In the genomic region with DNA sequence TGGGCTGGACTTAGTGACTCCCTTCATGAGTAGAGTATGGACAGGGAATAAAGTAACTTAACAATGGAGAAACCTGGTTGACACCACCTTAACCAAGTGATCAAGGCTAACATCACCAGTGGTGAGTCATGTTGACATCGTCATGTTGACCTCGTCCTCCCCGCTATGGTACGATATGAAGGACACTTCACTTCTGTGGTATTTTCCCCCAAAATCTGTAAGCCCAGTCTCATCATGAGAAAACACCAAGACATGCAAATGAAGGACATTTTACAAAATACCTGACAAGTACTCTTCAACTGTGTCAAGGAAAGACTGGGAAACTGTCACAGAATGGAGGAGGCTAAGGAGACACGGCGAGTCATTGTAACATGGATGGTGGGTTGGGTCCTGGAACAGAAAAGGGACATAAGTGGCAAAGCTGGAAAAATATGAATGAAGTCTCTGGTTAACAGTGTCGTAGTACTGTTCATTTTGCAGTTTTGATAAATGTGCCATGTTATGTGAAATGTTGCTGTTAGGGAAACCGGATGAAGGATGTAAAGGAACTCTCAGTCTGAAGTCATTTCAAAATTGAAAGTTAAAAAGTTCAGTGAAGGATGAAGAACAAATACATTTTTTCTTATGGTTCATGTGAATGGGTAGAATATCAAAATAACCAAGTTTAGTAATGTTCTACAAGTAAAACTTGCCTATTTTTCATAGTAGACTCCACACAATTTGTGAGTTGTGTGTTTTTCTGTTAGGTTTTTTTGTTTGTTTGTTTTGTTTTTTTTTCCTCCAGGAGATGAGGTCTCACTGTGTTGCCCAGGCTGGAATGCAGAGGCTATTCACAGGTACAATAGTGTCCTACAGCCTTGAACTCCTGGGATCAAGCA, we compare ENCODE assay signal across 9 cellular contexts.
DNase-seq lines count a peak whose midpoint lies in the region; ATAC-seq, FAIRE-seq and TF ChIP-seq lines count a peak whose summit lies in the region.
"Had no signal": no experiment of that assay in that cellular context is flagged by ENCODE, and none has a peak within 500 bp of the region (broad histone marks: within the 10 kb centered on the region; RNA-seq: fewer than 3 reads in every experiment).

No MANE protein-coding gene starts in this region.

- DNase-seq in GM06990 (ENCODE audit: extremely low read depth, insufficient read length) = peak; percentile 52
- DNase-seq in bronchial epithelial cell (ENCODE audit: low read depth) = peak; percentile 46
- no peak for DNase-seq in Caco-2
- DNase-seq in H9 = no peak
- DNase-seq in HAP-1 (ENCODE audit: low spot score in 2 of 2) = no peak
- no peak for DNase-seq in NCI-H187 treated with DMSO at 0.1 percent for 48 hours (lab: John Stamatoyannopoulos, UW)
- DNase-seq: lower lobe of right lung had no signal

- H2AFZ ChIP-seq in H9 (ENCODE audit: low read length) = no peak overlapping the region

- ATAC-seq in GM19468 (IDR thresholded peaks at IDR 0.05; ENCODE audit: extremely low read depth, unreplicated experiment) = peak; percentile 59
- ATAC-seq in HG03439 (IDR thresholded peaks at IDR 0.05; ENCODE audit: unreplicated experiment) = peak; percentile 83

- no peaks in the 10 kb centered on the region for H3K79me2 ChIP-seq in H9 (ENCODE audit: insufficient read depth, low read length)

- no peaks in the 10 kb centered on the region for H3K79me1 ChIP-seq in H9 (ENCODE audit: insufficient read depth, low read depth, low read length, poor library complexity, severe bottlenecking)

- no peaks in the 10 kb centered on the region for H3K4me1 ChIP-seq in Caco-2
- H3K4me1 ChIP-seq in H9 (ENCODE audit: insufficient read depth, low read length) = peaks cover 5% of the 10 kb centered on the region; the same call in 1 of the 2 replicates
- peaks cover 38% of the 10 kb centered on the region for H3K4me1 ChIP-seq in HAP-1

- H3K36me3 Mint-ChIP-seq in Caco-2 (ENCODE audit: insufficient read depth, unreplicated experiment) (peaks cover 4% of the 10 kb centered on the region), H9 (ENCODE audit: insufficient read depth in 1 of 3, low read depth in 3 of 3) (no peaks in the 10 kb centered on the region; a peak in 2 of 7 replicates)

- no peak overlapping the region for H2BK12ac ChIP-seq in H9 (ENCODE audit: insufficient read length, low read depth, low read length)

- no peaks in the 10 kb centered on the region for H3K27me3 ChIP-seq in GM06990 (replicated peaks; ENCODE audit: control insufficient read depth, insufficient read depth, low read length)
- no peaks in the 10 kb centered on the region for H3K27me3 ChIP-seq in bronchial epithelial cell (ENCODE audit: control insufficient read depth, insufficient read depth, low read length)
- no peaks in the 10 kb centered on the region for H3K27me3 ChIP-seq in Caco-2 (replicated peaks; ENCODE audit: control insufficient read depth, insufficient read depth, low read length)
- no peaks in the 10 kb centered on the region for H3K27me3 ChIP-seq in H9 (ENCODE audit: insufficient read depth, low read length)
- no peaks in the 10 kb centered on the region for H3K27me3 ChIP-seq in HAP-1 (ENCODE audit: low read depth)

- H3K4me2 ChIP-seq in H9 (ENCODE audit: insufficient read depth, insufficient read length, low read length) = no peak overlapping the region

- no peaks in the 10 kb centered on the region for H3K23me2 ChIP-seq in H9 (ENCODE audit: insufficient read length, low read depth, low read length, poor library complexity, severe bottlenecking)

- H2BK20ac ChIP-seq in H9 (ENCODE audit: low read depth, low read length, poor library complexity, severe bottlenecking) = no peak overlapping the region

- no peak overlapping the region for H3K23ac ChIP-seq in H9 (ENCODE audit: insufficient read length, low read depth, low read length)

- H4K8ac ChIP-seq in H9 (replicated peaks; ENCODE audit: insufficient read length, low read depth, low read length) = no peak overlapping the region

- no peak overlapping the region for H2BK120ac ChIP-seq in H9 (ENCODE audit: low read depth, low read length, poor library complexity, severe bottlenecking)

- no peak overlapping the region for H3K18ac ChIP-seq in H9 (ENCODE audit: insufficient read length, low read depth, low read length)

- H3K9ac ChIP-seq in H9 (ENCODE audit: extremely low read depth, insufficient read length, low read length) = no peak overlapping the region

- H3K14ac ChIP-seq in H9 (ENCODE audit: insufficient read depth, low read length) = no peak overlapping the region

- H3K4me3 ChIP-seq in GM06990 (replicated peaks; ENCODE audit: low read depth, low read length) (peak overlapping the region; percentile 48), bronchial epithelial cell (ENCODE audit: low read depth, low read length) (no peak overlapping the region), Caco-2 (ENCODE audit: low read depth, low read length) (no peak overlapping the region), HAP-1 (no peak overlapping the region)
- H3K4me3 ChIP-seq: lower lobe of right lung had no signal

- no peaks in the 10 kb centered on the region for H3K9me3 Mint-ChIP-seq in Caco-2 (ENCODE audit: unreplicated experiment)
- H3K9me3 Mint-ChIP-seq in H9 = no peaks in the 10 kb centered on the region

- intact Hi-C loops in Caco-2 (cut with micrococcal nuclease; ENCODE audit: unreplicated experiment) = no loop called here

- H2AK5ac ChIP-seq in H9 (ENCODE audit: insufficient read length, low read length) = no peak overlapping the region

- BruUV-seq in Caco-2 (replicated peaks; lab: Mats Ljungman, UMichigan) = no TSS peak

- no peak overlapping the region for H3K56ac ChIP-seq in H9 (ENCODE audit: insufficient read length, low read depth, low read length)

- in situ Hi-C loops in HAP-1 (cut with MboI; ENCODE audit: low sequenced_read_pairs) = no loop called here

- H4K5ac ChIP-seq in H9 (ENCODE audit: insufficient read length, low read depth, low read length) = no peak overlapping the region

- no peaks in the 10 kb centered on the region for H4K20me1 ChIP-seq in H9 (ENCODE audit: control insufficient read depth, insufficient read depth, insufficient read length)

- POLR2A ChIA-PET in Caco-2 (lab: Charles Lee) = no interaction called here

- no peak overlapping the region for H2BK15ac ChIP-seq in H9 (ENCODE audit: low read depth, low read length)

- H3K4me3 Mint-ChIP-seq in Caco-2 (ENCODE audit: unreplicated experiment) (no peak overlapping the region), H9 (no peak overlapping the region)

- no peak overlapping the region for H3T11ph ChIP-seq in H9 (ENCODE audit: low read length)

- no peak for FAIRE-seq in bronchial epithelial cell (lab: Jason Lieb, UNC)

- H3K4me1 Mint-ChIP-seq in Caco-2 (ENCODE audit: low read depth, unreplicated experiment) = peaks cover 3% of the 10 kb centered on the region
- H3K4me1 Mint-ChIP-seq in H9 = peaks cover 45 to 46% of the 10 kb centered on the region in 2 experiments

- H3K27ac Mint-ChIP-seq in Caco-2 (ENCODE audit: unreplicated experiment) (no peak overlapping the region), H9 (peak overlapping the region in 1 of 3 experiments; percentile 3; a peak in 1 of 7 replicates)

- no CpG with 5 or more reads among the region's 8 CpGs for WGBS in H9 (ENCODE audit: extremely low coverage, insufficient read length, low lambda C conversion rate)

- H4K91ac ChIP-seq in H9 (ENCODE audit: insufficient read length, low read depth, low read length) = no peak overlapping the region

- CTCF ChIA-PET in Caco-2 (lab: Charles Lee) = no interaction called here

- H3K27me3 Mint-ChIP-seq in Caco-2 (ENCODE audit: insufficient read depth, unreplicated experiment) (no peaks in the 10 kb centered on the region), H9 (ENCODE audit: low read depth) (no peaks in the 10 kb centered on the region)

- TF ChIP-seq CTCF in GM06990 (IDR thresholded peaks at IDR 0.05; ENCODE audit: insufficient read depth, low read length, poor library complexity, severe bottlenecking) = no peak
- no peak for TF ChIP-seq CTCF in bronchial epithelial cell (IDR thresholded peaks at IDR 0.05; ENCODE audit: insufficient read depth, low read length, severe bottlenecking)
- no peak for TF ChIP-seq CTCF in Caco-2 (IDR thresholded peaks at IDR 0.05; ENCODE audit: insufficient read depth in 1 of 2, low read depth in 1 of 2, low read length in 1 of 2, severe bottlenecking in 1 of 2, unreplicated experiment in 1 of 2)
- TF ChIP-seq CTCF in H9 (conservative IDR thresholded peaks at IDR 0.05) = no peak

- no peaks in the 10 kb centered on the region for H3K9me3 ChIP-seq in Caco-2
- H3K9me3 ChIP-seq in H9 (ENCODE audit: control insufficient read depth, low read depth, low read length) = no peaks in the 10 kb centered on the region
- H3K9me3 ChIP-seq in HAP-1 = no peaks in the 10 kb centered on the region
- H3K9me3 ChIP-seq: lower lobe of right lung had no signal

- peaks cover 3% of the 10 kb centered on the region for H3K36me3 ChIP-seq in GM06990 (ENCODE audit: control insufficient read depth, insufficient read depth, low read length)
- no peaks in the 10 kb centered on the region for H3K36me3 ChIP-seq in bronchial epithelial cell (ENCODE audit: control insufficient read depth, insufficient read depth, low read length)
- H3K36me3 ChIP-seq in Caco-2 (ENCODE audit: control insufficient read depth, insufficient read depth, low read length) = no peaks in the 10 kb centered on the region
- H3K36me3 ChIP-seq in HAP-1 (replicated peaks) = no peaks in the 10 kb centered on the region
- H3K36me3 ChIP-seq: lower lobe of right lung had no signal

- H3K27ac ChIP-seq in H9 (ENCODE audit: insufficient read length, low read depth, low read length) = no peak overlapping the region
- H3K27ac ChIP-seq: lower lobe of right lung had no signal

- H2BK5ac ChIP-seq in H9 (ENCODE audit: insufficient read length, low read length) = no peak overlapping the region

- H3K4ac ChIP-seq in H9 (ENCODE audit: low read depth, low read length) = no peak overlapping the region

Comparison
In these comparisons a context has a peak if more than half of its experiments do, and no peak if none do; other contexts are left out.
1. DNase-seq: peak in GM06990 (single experiment) and bronchial epithelial cell (single experiment); none in Caco-2 (0 of 2), H9 (single experiment), HAP-1 (0 of 2) and NCI-H187 treated with DMSO at 0.1 percent for 48 hours (single experiment).